ENCODE assay signal across 8 cellular contexts in the genomic region with DNA sequence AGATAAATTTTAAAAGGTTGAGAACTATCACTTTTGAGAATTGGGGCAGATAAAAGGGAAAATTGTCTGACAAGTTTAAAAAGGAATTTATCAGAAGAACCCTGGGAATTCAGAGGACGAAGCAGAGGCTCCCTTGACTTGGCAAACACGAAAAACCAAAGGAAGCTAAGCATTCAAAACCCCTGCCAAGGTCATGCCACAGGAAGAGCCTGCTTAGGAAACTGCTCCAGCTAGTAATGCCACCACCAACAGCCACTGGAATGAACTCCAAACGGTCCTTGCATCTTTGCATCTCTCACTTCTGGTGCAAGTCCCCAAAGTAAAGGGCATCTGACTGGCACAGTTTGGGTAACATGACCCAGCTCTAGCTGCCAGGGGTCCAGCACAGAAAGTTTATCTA. TPM values are rescaled to one million over a fixed set of nuclear protein-coding genes. Genes with fewer than 3 reads are reported as not detected.
DNase-seq lines count a peak whose midpoint lies in the region; ATAC-seq and TF ChIP-seq lines count a peak whose summit lies in the region.
"Had no signal": no experiment of that assay in that cellular context is flagged by ENCODE, and none has a peak within 500 bp of the region (broad histone marks: within the 10 kb centered on the region; RNA-seq: fewer than 3 reads in every experiment).

No MANE protein-coding gene starts in this region.

- H3K27ac ChIP-seq in stomach, result peak overlapping the region in 3 of 5 donors; percentile 38 to 57 (median 47)

- no peak overlapping the region for H3K27ac Mint-ChIP-seq in activated T-helper 17 cell treated with anti-CD3 and anti-CD28 coated beads, Interleukin-2, amount 50 U/mL, for 72 hours

- peaks cover 0 to 6% (median 2%) of the 10 kb centered on the region in 4 donors for H3K36me3 ChIP-seq in stomach

- TF ChIP-seq EP300 in stomach (IDR thresholded peaks at IDR 0.05), result no peak

- H3K9me3 Mint-ChIP-seq in activated T-helper 17 cell treated with anti-CD3 and anti-CD28 coated beads, Interleukin-2, amount 50 U/mL, for 72 hours, result no peaks in the 10 kb centered on the region

- H3K27me3 ChIP-seq in stomach, result no peaks in the 10 kb centered on the region

- H3K9me3 ChIP-seq in stomach, result no peaks in the 10 kb centered on the region

- H3K4me1 Mint-ChIP-seq in activated T-helper 17 cell treated with anti-CD3 and anti-CD28 coated beads, Interleukin-2, amount 50 U/mL, for 72 hours, result peaks cover 29% of the 10 kb centered on the region

- no peak for TF ChIP-seq POLR2A in stomach (IDR thresholded peaks at IDR 0.05)

- H3K36me3 Mint-ChIP-seq in activated T-helper 17 cell treated with anti-CD3 and anti-CD28 coated beads, Interleukin-2, amount 50 U/mL, for 72 hours (ENCODE audit: low read depth), result peaks cover 46% of the 10 kb centered on the region

- WGBS in stomach, 5 donors, result 6 to 10% (median 6%) methylated on average over 3 of the region's 3 CpGs

- H3K4me3 Mint-ChIP-seq in activated T-helper 17 cell treated with anti-CD3 and anti-CD28 coated beads, Interleukin-2, amount 50 U/mL, for 72 hours, result peak overlapping the region; percentile 30

- intact Hi-C loops in stomach (cut with DNase I; ENCODE audit: low total_unique reads), result no loop called here

- no peak for ATAC-seq in activated T-helper 17 cell treated with anti-CD3 and anti-CD28 coated beads, Interleukin-2, amount 50 U/mL, for 72 hours (replicated peaks)
- no peak for ATAC-seq in GM18868 (IDR thresholded peaks at IDR 0.05; ENCODE audit: unreplicated experiment)
- ATAC-seq in GM19395 (IDR thresholded peaks at IDR 0.05; ENCODE audit: unreplicated experiment), result no peak

- TF ChIP-seq CTCF in stomach (IDR thresholded peaks at IDR 0.05), result no peak

- DNase-seq in HCEC 1CT (peak; percentile 26), iris pigment epithelial cell (ENCODE audit: low read depth) (peak; percentile 17), stomach (no peak)
- DNase-seq in activated CD4-positive, CD25-positive, alpha-beta regulatory T cell (lab: John Stamatoyannopoulos, UW), result no peak
- DNase-seq: NCI-H187 treated with DMSO at 0.1 percent for 48 hours had no signal

- no peak overlapping the region for H3K4me3 ChIP-seq in stomach

- no peaks in the 10 kb centered on the region for H3K27me3 Mint-ChIP-seq in activated T-helper 17 cell treated with anti-CD3 and anti-CD28 coated beads, Interleukin-2, amount 50 U/mL, for 72 hours

- peaks cover 68 to 100% (median 84%) of the 10 kb centered on the region in 4 donors for H3K4me1 ChIP-seq in stomach

RNA-seq across cellular contexts. Expression of gene GPBP1L1, which starts 7.2 kb away (rescaled TPM):
- total RNA-seq in activated T-helper 17 cell treated with anti-CD3 and anti-CD28 coated beads, Interleukin-2, amount 50 U/mL, for 72 hours, result 100 to 1,000 TPM; 105 to 129 TPM
- total RNA-seq in stomach, result 100 to 1,000 TPM; 102 to 346 (median 104) TPM
- 10 to 100 TPM; 40.1 to 48.6 (median 45.1) TPM for polyA plus RNA-seq in stomach

RNA-seq across cellular contexts. Expression of gene TMEM69, which starts 8.9 kb away (rescaled TPM):
- total RNA-seq in activated T-helper 17 cell treated with anti-CD3 and anti-CD28 coated beads, Interleukin-2, amount 50 U/mL, for 72 hours, result 10 to 100 TPM; 26.6 to 28.8 TPM
- total RNA-seq in stomach, result 10 to 100 TPM in 3 of 5 donors, 1 to 10 TPM in 1, not detected in 1; 7.1 to 35.6 (median 21.5) TPM
- 10 to 100 TPM; 10.1 to 14.7 (median 14.2) TPM for polyA plus RNA-seq in stomach

RNA-seq across cellular contexts. Expression of gene CCDC17, which starts 55.3 kb away (rescaled TPM):
- total RNA-seq in activated T-helper 17 cell treated with anti-CD3 and anti-CD28 coated beads, Interleukin-2, amount 50 U/mL, for 72 hours, result 1 to 10 TPM; 4.4 to 4.7 TPM
- total RNA-seq in stomach, result 10 to 100 TPM in 2 of 5 donors, 1 to 10 TPM in 2, not detected in 1; 5.1 to 17.1 (median 11.1) TPM
- under 1 TPM in 2 of 3 donors, not detected in 1; 0.68 to 0.83 TPM for polyA plus RNA-seq in stomach

Comparison
In these comparisons a context has a peak if more than half of its experiments do, and no peak if none do; other contexts are left out.
1. DNase-seq: peak in HCEC 1CT (single experiment) and iris pigment epithelial cell (single experiment); none in stomach (single experiment) and activated CD4-positive, CD25-positive, alpha-beta regulatory T cell (0 of 4).